8 cellular contexts compared by ENCODE assay signal in genomic region chr17:80959330-80960036, GRCh38. TPM values are rescaled to one million over a fixed set of nuclear protein-coding genes. Genes with fewer than 3 reads are reported as not detected.
DNase-seq lines count a peak whose midpoint lies in the region; ATAC-seq and TF ChIP-seq lines count a peak whose summit lies in the region.

No MANE protein-coding gene starts in this region.

- no peaks in the 10 kb centered on the region for H3K27me3 Mint-ChIP-seq in nephron (ENCODE audit: low read depth)
- no peaks in the 10 kb centered on the region for H3K27me3 Mint-ChIP-seq in WTC11 (ENCODE audit: low read depth)
- no peaks in the 10 kb centered on the region for H3K27me3 Mint-ChIP-seq in naive thymus-derived CD4-positive, alpha-beta T cell

- H3K4me3 ChIP-seq in AG04450 (ENCODE audit: low read depth, low read length) (no peak overlapping the region), fibroblast of the aortic adventitia (ENCODE audit: low read depth, low read length) (no peak overlapping the region)
- no peak overlapping the region for H3K4me3 ChIP-seq in naive thymus-derived CD4-positive, alpha-beta T cell (ENCODE audit: low read length)

- POLR2A ChIA-PET in AG04450 (lab: Yijun Ruan, JAX) (no interaction called here), WTC11 (lab: Charles Lee) (no interaction called here)
- POLR2A ChIA-PET in naive thymus-derived CD4-positive, alpha-beta T cell (lab: Charles Lee) = no interaction called here

- H3K9me3 Mint-ChIP-seq in nephron (peaks cover 6% of the 10 kb centered on the region), WTC11 (peaks cover 6% of the 10 kb centered on the region; the same call in 1 of the 2 replicates)
- H3K9me3 Mint-ChIP-seq in naive thymus-derived CD4-positive, alpha-beta T cell = no peaks in the 10 kb centered on the region

- H3K27ac Mint-ChIP-seq in nephron (peak overlapping the region; percentile 44 to 98 (median 91)), WTC11 (no peak overlapping the region)
- H3K27ac Mint-ChIP-seq in naive thymus-derived CD4-positive, alpha-beta T cell = no peak overlapping the region

- peaks cover 13% of the 10 kb centered on the region for H3K36me3 Mint-ChIP-seq in nephron (ENCODE audit: low read depth)
- H3K36me3 Mint-ChIP-seq in WTC11 = no peaks in the 10 kb centered on the region
- H3K36me3 Mint-ChIP-seq in naive thymus-derived CD4-positive, alpha-beta T cell = peaks cover 0 to 24% (median 6%) of the 10 kb centered on the region in 5 donors

- DNase-seq in AG04450 (ENCODE audit: low read depth, low spot score) (peak; percentile 11), NCI-H446 treated with DMSO at 0.1 percent for 48 hours (lab: John Stamatoyannopoulos, UW) (peak; percentile 97), fibroblast of the aortic adventitia (ENCODE audit: low read depth) (peak; percentile 85), WTC11 (ENCODE audit: low spot score) (no peak), SW 1271 (lab: John Stamatoyannopoulos, UW) (no peak)
- no peak for DNase-seq in naive thymus-derived CD4-positive, alpha-beta T cell

- H3K4me1 ChIP-seq in naive thymus-derived CD4-positive, alpha-beta T cell (ENCODE audit: control insufficient read depth in 2 of 2, insufficient read depth in 2 of 2, low read length in 2 of 2) = no peaks in the 10 kb centered on the region

- intact Hi-C loops in naive thymus-derived CD4-positive, alpha-beta T cell (cut with micrococcal nuclease) = no loop called here

- H3K36me3 ChIP-seq in naive thymus-derived CD4-positive, alpha-beta T cell (ENCODE audit: control insufficient read depth in 2 of 3, insufficient read depth in 3 of 3, low read length in 3 of 3) = peaks cover 0 to 74% (median 0%) of the 10 kb centered on the region in 3 experiments

- peak overlapping the region in 1 of 3 experiments; percentile 61 for H3K4me3 Mint-ChIP-seq in nephron
- H3K4me3 Mint-ChIP-seq in WTC11 = no peak overlapping the region
- H3K4me3 Mint-ChIP-seq in naive thymus-derived CD4-positive, alpha-beta T cell = no peak overlapping the region

- H3K27ac ChIP-seq in AG04450 (ENCODE audit: low read depth, low read length) = peak overlapping the region; percentile 31
- H3K27ac ChIP-seq in naive thymus-derived CD4-positive, alpha-beta T cell (ENCODE audit: low read depth, low read length) = no peak overlapping the region

- CTCF ChIA-PET in AG04450 (lab: Charles Lee) = no interaction called here
- CTCF ChIA-PET in WTC11 (lab: Charles Lee) = interaction anchor here (0.9 to 1.4 kb wide), 3 partner anchors 25 to 30 kb away, joined by 3 to 9 read pairs (median 3); no protein-coding TSS in a partner anchor
- CTCF ChIA-PET in naive thymus-derived CD4-positive, alpha-beta T cell (lab: Charles Lee) = no interaction called here

- H3K4me1 Mint-ChIP-seq in nephron = peaks cover 34% of the 10 kb centered on the region
- no peaks in the 10 kb centered on the region for H3K4me1 Mint-ChIP-seq in WTC11
- H3K4me1 Mint-ChIP-seq in naive thymus-derived CD4-positive, alpha-beta T cell = no peaks in the 10 kb centered on the region

- H3K9me3 ChIP-seq in AG04450 (ENCODE audit: control insufficient read depth, insufficient read depth, low read length) = peaks cover 2% of the 10 kb centered on the region; the same call in 1 of the 2 replicates
- no peaks in the 10 kb centered on the region for H3K9me3 ChIP-seq in naive thymus-derived CD4-positive, alpha-beta T cell (ENCODE audit: control insufficient read depth in 2 of 3, low read length in 3 of 3)

- no peak for ATAC-seq in GM19023 (IDR thresholded peaks at IDR 0.05; ENCODE audit: unreplicated experiment)
- ATAC-seq in WTC11 = no peak
- ATAC-seq in naive thymus-derived CD4-positive, alpha-beta T cell = no peak

- H3K27me3 ChIP-seq in AG04450 (ENCODE audit: control insufficient read depth, insufficient read depth, low read length) = no peaks in the 10 kb centered on the region
- H3K27me3 ChIP-seq in naive thymus-derived CD4-positive, alpha-beta T cell (ENCODE audit: control insufficient read depth in 2 of 2, insufficient read depth in 2 of 2, low read length in 2 of 2) = no peaks in the 10 kb centered on the region

- TF ChIP-seq CTCF in AG04450 (IDR thresholded peaks at IDR 0.05; ENCODE audit: low read depth, low read length) (no peak), fibroblast of the aortic adventitia (IDR thresholded peaks at IDR 0.05; ENCODE audit: insufficient read depth, low read length) (peak; percentile 23), nephron (IDR thresholded peaks at IDR 0.05; ENCODE audit: unreplicated experiment in 3 of 3) (no peak), WTC11 (IDR thresholded peaks at IDR 0.05) (no peak)

TF ChIP-seq in WTC11, 78 proteins besides CTCF, POLR2A, EP300 and RAD21:
- TF ChIP-seq PREB (CRISPR knock-in tag; IDR thresholded peaks at IDR 0.05; ENCODE audit: borderline replicate concordance) = no peak
- no peak for TF ChIP-seq ZNF532 (CRISPR knock-in tag; IDR thresholded peaks at IDR 0.05; ENCODE audit: borderline replicate concordance)
- TF ChIP-seq RORB (CRISPR knock-in tag; IDR thresholded peaks at IDR 0.05) = no peak
- TF ChIP-seq ESRRA (CRISPR knock-in tag; IDR thresholded peaks at IDR 0.05; ENCODE audit: borderline replicate concordance) = no peak
- TF ChIP-seq FOXP4 (CRISPR knock-in tag; IDR thresholded peaks at IDR 0.05) = no peak

RNA-seq across cellular contexts. Expression of gene CHMP6, which starts 32.2 kb away (rescaled TPM):
- 25.2 and 27.3 TPM in 2 replicates for polyA plus RNA-seq in AG04450 (2011; rRNA removed)
- 10.5 and 11.9 TPM in 2 replicates for polyA minus RNA-seq in AG04450 (2011; rRNA and poly(A)+ RNA removed)
- 17.4 TPM in 2 replicates for total RNA-seq in fibroblast of the aortic adventitia (ENCODE audit: low replicate concordance)
- total RNA-seq in WTC11 (2021) = 15.0 to 23.1 TPM (median 19.6 TPM) in 3 replicates
- 10 to 100 TPM; 26.4 to 49.9 (median 41.7) TPM for total RNA-seq in naive thymus-derived CD4-positive, alpha-beta T cell
- 10 to 100 TPM; 49.8 to 55.4 TPM for polyA plus RNA-seq in naive thymus-derived CD4-positive, alpha-beta T cell

Comparison
In these comparisons a context has a peak if more than half of its experiments do, and no peak if none do; other contexts are left out.
1. DNase-seq: peak in AG04450 (single experiment), NCI-H446 treated with DMSO at 0.1 percent for 48 hours (single experiment) and fibroblast of the aortic adventitia (single experiment); none in WTC11 (single experiment), SW 1271 (0 of 2) and naive thymus-derived CD4-positive, alpha-beta T cell (0 of 9).
2. H3K27ac Mint-ChIP-seq: peak in nephron (3 of 3); none in WTC11 (single experiment) and naive thymus-derived CD4-positive, alpha-beta T cell (0 of 9).